Comparison of ENCODE assay signal across 8 cellular contexts in genomic region chr7:73433924-73434700, GRCh38. TPM values are rescaled to one million over a fixed set of nuclear protein-coding genes. Genes with fewer than 3 reads are reported as not detected.
DNase-seq lines count a peak whose midpoint lies in the region; ATAC-seq and TF ChIP-seq lines count a peak whose summit lies in the region.

No MANE protein-coding gene starts in this region.

- H3K27ac ChIP-seq in cardiac muscle cell (no peak overlapping the region), right atrium auricular region (no peak overlapping the region), HUES48 (ENCODE audit: low read depth, low read length) (no peak overlapping the region), spleen (peak overlapping the region in 1 of 8 donors; percentile 31)

- in situ Hi-C loops in GM13977 (cut with MboI; ENCODE audit: low pct_unique_long_range_greater_than_20kb, low sequenced_read_pairs, unreplicated experiment): no loop called here

- no peaks in the 10 kb centered on the region for H3K9me3 Mint-ChIP-seq in effector memory CD8-positive, alpha-beta T cell

- H3K4me3 ChIP-seq in cardiac muscle cell: peak overlapping the region; percentile 40
- H3K4me3 ChIP-seq in right atrium auricular region: peak overlapping the region in 1 of 2 donors; percentile 42
- H3K4me3 ChIP-seq in HUES48 (ENCODE audit: low read depth, low read length): peak overlapping the region; percentile 69; the same call in 1 of the 2 replicates
- H3K4me3 ChIP-seq in spleen: peak overlapping the region in 7 of 8 donors; percentile 32 to 73 (median 46)

- WGBS in spleen, 5 donors: 34 to 82% (median 43%) methylated on average over 25 to 110 of the region's 110 CpGs

- intact Hi-C loops in spleen (cut with DNase I; ENCODE audit: low total_unique reads): loop anchor here (10.0 kb wide), 1 partner anchor 99 kb away; no protein-coding TSS in a partner anchor

- peak overlapping the region; percentile 44 to 70 for H3K4me3 Mint-ChIP-seq in effector memory CD8-positive, alpha-beta T cell

- no peak overlapping the region for H3K27ac Mint-ChIP-seq in effector memory CD8-positive, alpha-beta T cell

- TF ChIP-seq POLR2A in spleen (IDR thresholded peaks at IDR 0.05): no peak

- H3K36me3 ChIP-seq in cardiac muscle cell (no peaks in the 10 kb centered on the region), right atrium auricular region (peaks cover 3% of the 10 kb centered on the region), HUES48 (ENCODE audit: control insufficient read depth, insufficient read depth, low read length) (no peaks in the 10 kb centered on the region; the same call in 1 of the 2 replicates), spleen (peaks cover 0 to 8% (median 2%) of the 10 kb centered on the region in 6 donors)

- H3K4me1 Mint-ChIP-seq in effector memory CD8-positive, alpha-beta T cell (ENCODE audit: low read depth in 2 of 2): peaks cover 0 to 8% of the 10 kb centered on the region in 2 donors

- H3K27me3 ChIP-seq in cardiac muscle cell (peaks cover 5% of the 10 kb centered on the region), right atrium auricular region (no peaks in the 10 kb centered on the region), HUES48 (ENCODE audit: control insufficient read depth, insufficient read depth, low read length) (peaks cover 16% of the 10 kb centered on the region), spleen (replicated peaks in 1 of 7) (peaks cover 0 to 34% (median 8%) of the 10 kb centered on the region in 7 donors)

- H3K27me3 Mint-ChIP-seq in effector memory CD8-positive, alpha-beta T cell: peaks cover 0 to 7% of the 10 kb centered on the region in 2 donors

- ATAC-seq in effector memory CD8-positive, alpha-beta T cell (replicated peaks): peak; percentile 50

- DNase-seq in cardiac muscle cell (ENCODE audit: low read depth in 1 of 2, low spot score in 1 of 2) (peak in 1 of 2 donors; percentile 16), right atrium auricular region (ENCODE audit: low spot score) (no peak), spleen (peak; percentile 83), GM13977 (ENCODE audit: low spot score) (no peak), MV-4-11 (lab: John Stamatoyannopoulos, UW) (no peak), SIG-M5 treated with dmso at 0.1 percent for 504 hours (lab: John Stamatoyannopoulos, UW; ENCODE audit: unreplicated experiment) (no peak)
- peak in 2 of 3 experiments; percentile 11 to 15 for DNase-seq in effector memory CD8-positive, alpha-beta T cell

- peaks cover 8% of the 10 kb centered on the region for H3K36me3 Mint-ChIP-seq in effector memory CD8-positive, alpha-beta T cell (ENCODE audit: insufficient read depth)

- TF ChIP-seq CTCF in cardiac muscle cell (IDR thresholded peaks at IDR 0.05; ENCODE audit: low read depth, low read length) (no peak), right atrium auricular region (IDR thresholded peaks at IDR 0.05) (no peak), spleen (IDR thresholded peaks at IDR 0.05 in 8 of 11, conservative IDR thresholded peaks at IDR 0.05 in 3 of 11) (no peak), GM13977 (IDR thresholded peaks at IDR 0.05; ENCODE audit: extremely low read depth, insufficient read depth, missing control alignments) (no peak)

- no peaks in the 10 kb centered on the region for H3K9me3 ChIP-seq in cardiac muscle cell (ENCODE audit: low read depth)
- H3K9me3 ChIP-seq in right atrium auricular region: no peaks in the 10 kb centered on the region
- no peaks in the 10 kb centered on the region for H3K9me3 ChIP-seq in HUES48 (ENCODE audit: control insufficient read depth, insufficient read depth, low read length)
- H3K9me3 ChIP-seq in spleen: peaks cover 0 to 8% (median 0%) of the 10 kb centered on the region in 8 donors

- peak overlapping the region; percentile 8; the same call in 1 of the 2 replicates for H3K9ac ChIP-seq in HUES48 (ENCODE audit: low read depth, low read length)

- H3K4me1 ChIP-seq in cardiac muscle cell (ENCODE audit: low read depth) (no peaks in the 10 kb centered on the region), right atrium auricular region (peaks cover 0 to 4% of the 10 kb centered on the region in 2 donors), HUES48 (ENCODE audit: control insufficient read depth, insufficient read depth, low read length) (no peaks in the 10 kb centered on the region), spleen (peaks cover 0 to 39% (median 9%) of the 10 kb centered on the region in 6 donors)

RNA-seq across cellular contexts. Expression of gene FZD9, which starts 0.5 kb away (rescaled TPM):
- 4.4 and 5.6 TPM in 2 replicates for total RNA-seq in cardiac muscle cell
- 2.5 and 3.8 TPM in 2 replicates for polyA plus RNA-seq in cardiac muscle cell
- total RNA-seq in right atrium auricular region: under 1 TPM in 1 of 2 donors, not detected in 1; 0.47 TPM
- under 1 TPM; 0.28 to 0.64 (median 0.49) TPM for total RNA-seq in spleen
- polyA plus RNA-seq in spleen: under 1 TPM; 0.09 to 0.22 (median 0.18) TPM

Comparison
In these comparisons a context has a peak if more than half of its experiments do, and no peak if none do; other contexts are left out.
1. DNase-seq: peak in effector memory CD8-positive, alpha-beta T cell (2 of 3) and spleen (single experiment); none in right atrium auricular region (single experiment), GM13977 (single experiment), MV-4-11 (single experiment) and SIG-M5 treated with dmso at 0.1 percent for 504 hours (single experiment).